ENCODE assay signal across 18 cellular contexts in genomic region chr10:17068953-17069352, GRCh38.
A peak's percentile ranks its signal among the peaks of the same experiment; 100 is the strongest.
DNase-seq lines count a peak whose midpoint lies in the region; ATAC-seq, FAIRE-seq and TF ChIP-seq lines count a peak whose summit lies in the region.
"Had no signal": no experiment of that assay in that cellular context is flagged by ENCODE, and none has a peak within 500 bp of the region (broad histone marks: within the 10 kb centered on the region; RNA-seq: fewer than 3 reads in every experiment).

No MANE protein-coding gene starts in this region.

- ATAC-seq in IMR-90 (ENCODE audit: low read depth): no peak
- no peak for ATAC-seq in GM19324 (IDR thresholded peaks at IDR 0.05; ENCODE audit: low FRiP score, unreplicated experiment)
- ATAC-seq in mucosa of descending colon: no peak
- ATAC-seq in HG02970 (IDR thresholded peaks at IDR 0.05; ENCODE audit: low FRiP score, unreplicated experiment): no peak
- ATAC-seq: GM12878, HCT116, HepG2 had no signal

- in situ Hi-C loops in IMR-90 (cut with MboI; ENCODE audit: low sequenced_read_pairs): no loop called here

- no peak overlapping the region for H2AK9ac ChIP-seq in IMR-90 (replicated peaks; ENCODE audit: low read depth, low read length, poor library complexity)

- CTCF ChIA-PET in IMR-90 (lab: Yijun Ruan, JAX): no interaction called here

- H3K9ac ChIP-seq in IMR-90 (ENCODE audit: low read depth, low read length) (no peak overlapping the region), mesenchymal stem cell (ENCODE audit: low read length) (no peak overlapping the region)
- H3K9ac ChIP-seq: KMS-11 had no signal

- no peak for TF ChIP-seq CTCF in IMR-90 (conservative IDR thresholded peaks at IDR 0.05; ENCODE audit: low read depth, low read length)
- no peak for TF ChIP-seq CTCF in mucosa of descending colon (IDR thresholded peaks at IDR 0.05)

- no peaks in the 10 kb centered on the region for H3K36me3 ChIP-seq in IMR-90 (ENCODE audit: control insufficient read depth, insufficient read depth, low read length)
- peaks cover 0 to 6% of the 10 kb centered on the region in 2 experiments for H3K36me3 ChIP-seq in mesenchymal stem cell (ENCODE audit: control insufficient read depth in 1 of 2, insufficient read depth in 2 of 2, low read depth in 1 of 2, low read length in 2 of 2)
- no peaks in the 10 kb centered on the region for H3K36me3 ChIP-seq in mucosa of descending colon (ENCODE audit: low read depth)

- H3K4me2 ChIP-seq in IMR-90 (ENCODE audit: low read depth, low read length) (no peak overlapping the region), mesenchymal stem cell (ENCODE audit: low read length, poor library complexity, severe bottlenecking) (no peak overlapping the region)
- H3K4me2 ChIP-seq: KMS-11 had no signal

- H3K27me3 ChIP-seq in IMR-90 (ENCODE audit: control insufficient read depth, insufficient read depth, low read length) (no peaks in the 10 kb centered on the region), mesenchymal stem cell (ENCODE audit: control insufficient read depth in 1 of 2, insufficient read depth in 1 of 2, low read length in 2 of 2) (no peaks in the 10 kb centered on the region)

- H2AK5ac ChIP-seq in IMR-90 (ENCODE audit: low read depth, low read length) (no peak overlapping the region), mesenchymal stem cell (ENCODE audit: low read length, severe bottlenecking) (no peak overlapping the region)

- H4K20me1 ChIP-seq in IMR-90 (ENCODE audit: insufficient read depth, low read length): no peaks in the 10 kb centered on the region

- H3K56ac ChIP-seq in IMR-90 (ENCODE audit: extremely low read depth, insufficient read depth, low read length): no peak overlapping the region

- H3K4ac ChIP-seq in IMR-90 (ENCODE audit: low read depth, low read length) (no peak overlapping the region), mesenchymal stem cell (ENCODE audit: low read depth in 1 of 2, low read length in 2 of 2) (no peak overlapping the region)

- H3K18ac ChIP-seq in IMR-90 (ENCODE audit: low read depth, low read length): no peak overlapping the region
- H3K18ac ChIP-seq in mesenchymal stem cell (ENCODE audit: low read depth in 1 of 2, low read length in 2 of 2): no peak overlapping the region

- H2AFZ ChIP-seq in IMR-90 (replicated peaks; ENCODE audit: low read length, poor library complexity) (no peak overlapping the region), mesenchymal stem cell (ENCODE audit: low read depth, low read length) (no peak overlapping the region)

- H3K9me1 ChIP-seq in IMR-90 (ENCODE audit: insufficient read depth, low read length): 0 out of 2 replicates have a peak, but pooled peaks cover 3% of the 10 kb centered on the region

- H2BK120ac ChIP-seq in IMR-90 (ENCODE audit: low read depth, low read length): peak overlapping the region; percentile 26; the same call in 1 of the 2 replicates
- no peak overlapping the region for H2BK120ac ChIP-seq in mesenchymal stem cell (ENCODE audit: low read depth, low read length)

- H3K27ac ChIP-seq in IMR-90 (ENCODE audit: insufficient read depth, low read length): no peak overlapping the region
- no peak overlapping the region for H3K27ac ChIP-seq in mesenchymal stem cell (ENCODE audit: low read length, poor library complexity, severe bottlenecking)
- H3K27ac ChIP-seq: C4-2B, KMS-11 had no signal

- no TSS peak for BruUV-seq in IMR-90 (replicated peaks; lab: Mats Ljungman, UMichigan)

- H2BK15ac ChIP-seq in IMR-90 (ENCODE audit: low read depth, low read length) (no peak overlapping the region), mesenchymal stem cell (ENCODE audit: low read depth, poor library complexity, severe bottlenecking) (peak overlapping the region; percentile 48)

- H3K4me3 ChIP-seq in IMR-90 (ENCODE audit: insufficient read depth, low read depth, low read length) (no peak overlapping the region), mesenchymal stem cell (ENCODE audit: insufficient read depth in 1 of 2, low read depth in 1 of 2, low read length in 2 of 2) (no peak overlapping the region), mucosa of descending colon (no peak overlapping the region)
- H3K4me3 ChIP-seq: GM12878 had no signal

- H2BK12ac ChIP-seq in mesenchymal stem cell (ENCODE audit: low read length in 2 of 2): no peak overlapping the region

- H2BK20ac ChIP-seq in IMR-90 (ENCODE audit: low read depth, low read length): no peak overlapping the region

- H3K14ac ChIP-seq in IMR-90 (replicated peaks; ENCODE audit: low read depth, low read length) (no peak overlapping the region), mesenchymal stem cell (ENCODE audit: low read length in 2 of 2) (no peak overlapping the region)

- WGBS in IMR-90 (ENCODE audit: extremely low coverage in 2 of 2, insufficient read length in 1 of 2), 2 experiments: no CpG with 5 or more reads among the region's 2 CpGs
- WGBS in mesenchymal stem cell: no CpG with 5 or more reads among the region's 2 CpGs

- no peak overlapping the region for H4K91ac ChIP-seq in IMR-90 (ENCODE audit: insufficient read depth, low read depth, low read length)
- no peak overlapping the region for H4K91ac ChIP-seq in mesenchymal stem cell (ENCODE audit: low read length)

- peaks cover 4% of the 10 kb centered on the region for H3K4me1 ChIP-seq in IMR-90 (ENCODE audit: control insufficient read depth, insufficient read depth, low read length)
- H3K4me1 ChIP-seq in mesenchymal stem cell (ENCODE audit: control insufficient read depth, insufficient read depth, low read depth, low read length): no peaks in the 10 kb centered on the region
- no peaks in the 10 kb centered on the region for H3K4me1 ChIP-seq in mucosa of descending colon (ENCODE audit: low read depth)

- TF ChIP-seq POLR2A in IMR-90 (IDR thresholded peaks at IDR 0.05; ENCODE audit: low read depth, low read length): no peak

- no peak overlapping the region for H4K8ac ChIP-seq in IMR-90 (ENCODE audit: low read depth in 2 of 2, low read length in 2 of 2)
- H4K8ac ChIP-seq in mesenchymal stem cell (ENCODE audit: low read length): no peak overlapping the region

- DNase-seq in ELR (ENCODE audit: low read depth) (peak; percentile 10), IMR-90 (no peak), mesenchymal stem cell (no peak), mucosa of descending colon (no peak)
- DNase-seq: AML-193; CD4-positive, alpha-beta memory T cell; DMS153; DMS79; GOT3; H7 had no signal

- FAIRE-seq in A204.1 (lab: Jason Lieb, UNC): peak; percentile 30
- FAIRE-seq: GM12878, HepG2 had no signal

- POLR2A ChIA-PET in IMR-90 (lab: Charles Lee; ENCODE audit: unreplicated experiment): no interaction called here

- no peaks in the 10 kb centered on the region for H3K9me3 ChIP-seq in IMR-90 (ENCODE audit: control insufficient read depth, insufficient read depth, low read length)
- H3K9me3 ChIP-seq in mesenchymal stem cell (ENCODE audit: control insufficient read depth, low read length): no peaks in the 10 kb centered on the region
- H3K9me3 ChIP-seq in mucosa of descending colon: no peaks in the 10 kb centered on the region

- H3K79me1 ChIP-seq in IMR-90 (ENCODE audit: low read depth in 1 of 2, low read length in 2 of 2): peaks cover 0 to 9% of the 10 kb centered on the region in 2 experiments; a peak in 1 of 4 replicates
- H3K79me1 ChIP-seq in mesenchymal stem cell (replicated peaks; ENCODE audit: low read length, poor library complexity, severe bottlenecking): no peaks in the 10 kb centered on the region

- no peak overlapping the region for H2BK5ac ChIP-seq in IMR-90 (ENCODE audit: low read depth, low read length, poor library complexity, severe bottlenecking)
- no peak overlapping the region for H2BK5ac ChIP-seq in mesenchymal stem cell (ENCODE audit: low read depth, low read length, poor library complexity, severe bottlenecking)

- H4K5ac ChIP-seq in IMR-90 (ENCODE audit: low read depth, low read length): no peak overlapping the region

- dilution Hi-C loops in IMR-90 (cut with HindIII; ENCODE audit: low sequenced_read_pairs, unreplicated experiment): no loop called here

- intact Hi-C loops in IMR-90 (cut with micrococcal nuclease): no loop called here
- intact Hi-C loops in mucosa of descending colon (cut with DNase I, micrococcal nuclease): no loop called here

- no peak for TF ChIP-seq RAD21 in IMR-90 (IDR thresholded peaks at IDR 0.05; ENCODE audit: low read length)

- no peak overlapping the region for H3K23ac ChIP-seq in IMR-90 (ENCODE audit: low read depth, low read length)
- H3K23ac ChIP-seq in mesenchymal stem cell (ENCODE audit: low read length in 2 of 2): no peak overlapping the region

TF ChIP-seq in IMR-90, 13 proteins besides CTCF, POLR2A, EP300 and RAD21 (continues in another document):
- TF ChIP-seq BHLHE40 (IDR thresholded peaks at IDR 0.05; ENCODE audit: low read depth, low read length): no peak
- no peak for TF ChIP-seq RCOR1 (IDR thresholded peaks at IDR 0.05; ENCODE audit: insufficient replicate concordance, low read length)
- TF ChIP-seq CHD1 (IDR thresholded peaks at IDR 0.05; ENCODE audit: low read depth, low read length): no peak
- TF ChIP-seq MAZ (IDR thresholded peaks at IDR 0.05; ENCODE audit: borderline replicate concordance, low read depth, low read length): no peak
- no peak for TF ChIP-seq USF2 (IDR thresholded peaks at IDR 0.05; ENCODE audit: low read depth, low read length)
- TF ChIP-seq, protein P1, sequence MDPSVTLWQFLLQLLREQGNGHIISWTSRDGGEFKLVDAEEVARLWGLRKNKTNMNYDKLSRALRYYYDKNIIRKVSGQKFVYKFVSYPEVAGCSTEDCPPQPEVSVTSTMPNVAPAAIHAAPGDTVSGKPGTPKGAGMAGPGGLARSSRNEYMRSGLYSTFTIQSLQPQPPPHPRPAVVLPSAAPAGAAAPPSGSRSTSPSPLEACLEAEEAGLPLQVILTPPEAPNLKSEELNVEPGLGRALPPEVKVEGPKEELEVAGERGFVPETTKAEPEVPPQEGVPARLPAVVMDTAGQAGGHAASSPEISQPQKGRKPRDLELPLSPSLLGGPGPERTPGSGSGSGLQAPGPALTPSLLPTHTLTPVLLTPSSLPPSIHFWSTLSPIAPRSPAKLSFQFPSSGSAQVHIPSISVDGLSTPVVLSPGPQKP (IDR thresholded peaks at IDR 0.05; ENCODE audit: borderline replicate concordance, low read depth, low read length): no peak
- no peak for TF ChIP-seq MXI1 (IDR thresholded peaks at IDR 0.05; ENCODE audit: borderline replicate concordance, low read depth, low read length)
- no peak for TF ChIP-seq SMC3 (IDR thresholded peaks at IDR 0.05; ENCODE audit: low read depth, low read length)
- TF ChIP-seq CEBPB (IDR thresholded peaks at IDR 0.05; ENCODE audit: low read depth, low read length): no peak
- no peak for TF ChIP-seq MAFK (IDR thresholded peaks at IDR 0.05; ENCODE audit: low read depth, low read length)
- TF ChIP-seq NFE2L2 (IDR thresholded peaks at IDR 0.05; ENCODE audit: low read depth, low read length): no peak
- TF ChIP-seq RFX5 (IDR thresholded peaks at IDR 0.05; ENCODE audit: low read depth, low read length): no peak
